8 cellular contexts compared by ENCODE assay signal in genomic region chr10:43671659-43672555, GRCh38. TPM values are rescaled to one million over a fixed set of nuclear protein-coding genes. Genes with fewer than 3 reads are reported as not detected.
A peak's percentile ranks its signal among the peaks of the same experiment; 100 is the strongest.
DNase-seq lines count a peak whose midpoint lies in the region; ATAC-seq and TF ChIP-seq lines count a peak whose summit lies in the region.

No MANE protein-coding gene starts in this region.

- H3K4me3 ChIP-seq in astrocyte of the cerebellum (ENCODE audit: low read depth, low read length) = no peak overlapping the region
- no peak overlapping the region for H3K4me3 ChIP-seq in right atrium auricular region

- H3K4me1 ChIP-seq in right atrium auricular region = peaks cover 0 to 18% of the 10 kb centered on the region in 2 donors

- no peaks in the 10 kb centered on the region for H3K36me3 ChIP-seq in right atrium auricular region

- intact Hi-C loops in sciatic nerve (cut with DNase I) = loop anchor here (5.0 kb wide), 2 partner anchors 715 to 1190 kb away; partner anchors contain the start of gene CXCL12

- in situ Hi-C loops in astrocyte of the cerebellum (cut with HindIII; ENCODE audit: low sequenced_read_pairs) = no loop called here

- no peak overlapping the region for H3K27ac ChIP-seq in right atrium auricular region

- peaks cover 0 to 5% of the 10 kb centered on the region in 2 donors for H3K9me3 ChIP-seq in right atrium auricular region

- ATAC-seq in GM18867 (IDR thresholded peaks at IDR 0.05; ENCODE audit: unreplicated experiment) (peak; percentile 71), sciatic nerve (peak; percentile 82), GM21447 (IDR thresholded peaks at IDR 0.05; ENCODE audit: unreplicated experiment) (no peak)

- H3K27me3 ChIP-seq in right atrium auricular region = peaks cover 0 to 1% of the 10 kb centered on the region in 2 donors

- DNase-seq in AML-193 (lab: John Stamatoyannopoulos, UW) (peak; percentile 27 to 46), HS-27A (ENCODE audit: low read depth) (peak; percentile 17), RPMI7951 (ENCODE audit: low read depth) (peak; percentile 66), astrocyte of the cerebellum (ENCODE audit: low read depth) (peak; percentile 44), right atrium auricular region (ENCODE audit: low spot score) (peak; percentile 78), sciatic nerve (ENCODE audit: low spot score) (no peak)

- TF ChIP-seq CTCF in astrocyte of the cerebellum (IDR thresholded peaks at IDR 0.05; ENCODE audit: low read depth, low read length, missing control alignments) (peak; percentile 59), right atrium auricular region (IDR thresholded peaks at IDR 0.05) (peak; percentile 59 to 84)

RNA-seq across cellular contexts. Expression of gene ZNF32, which starts 23.2 kb away (rescaled TPM):
- 21.0 and 23.8 TPM in 2 replicates for total RNA-seq in RPMI7951 (2014; rRNA removed; shearing (Covaris generic))
- 10 to 100 TPM; 56.1 to 56.5 TPM for total RNA-seq in right atrium auricular region
- 41.1 TPM for total RNA-seq in sciatic nerve
